Comparison of ENCODE assay signal across 1 cellular context in genomic region chr16:66728117-66728787, GRCh38.
TF ChIP-seq lines count a peak whose summit lies in the region.

No MANE protein-coding gene starts in this region.

TF ChIP-seq in H1, 55 proteins besides CTCF, POLR2A, EP300 and RAD21:
- TF ChIP-seq PHF8 (conservative IDR thresholded peaks at IDR 0.05; ENCODE audit: low read depth, low read length) (no peak), TBP (IDR thresholded peaks at IDR 0.05; ENCODE audit: low read depth, low read length) (no peak), BCL11A (IDR thresholded peaks at IDR 0.05; ENCODE audit: low read depth in 2 of 2, low read length in 2 of 2) (no peak), RBBP5 (IDR thresholded peaks at IDR 0.05; ENCODE audit: borderline replicate concordance, low read depth, low read length) (no peak), ATF2 (IDR thresholded peaks at IDR 0.05; ENCODE audit: low read length) (no peak), MAX (IDR thresholded peaks at IDR 0.05) (no peak), TEAD4 (IDR thresholded peaks at IDR 0.05; ENCODE audit: low read depth, low read length) (no peak), EZH2 (IDR thresholded peaks at IDR 0.05; ENCODE audit: low read depth, low read length, severe bottlenecking) (no peak), RNF2 (IDR thresholded peaks at IDR 0.05; ENCODE audit: borderline replicate concordance, low read depth, low read length, missing control alignments, poor library complexity, severe bottlenecking) (no peak), CREB1 (IDR thresholded peaks at IDR 0.05) (no peak), KDM1A (IDR thresholded peaks at IDR 0.05; ENCODE audit: borderline replicate concordance, low read length) (no peak), RXRA (IDR thresholded peaks at IDR 0.05; ENCODE audit: insufficient read depth, low read depth, low read length) (no peak), CTBP2 (IDR thresholded peaks at IDR 0.05; ENCODE audit: borderline replicate concordance, insufficient read depth, insufficient read length, low read length) (no peak), NANOG (IDR thresholded peaks at IDR 0.05; ENCODE audit: insufficient read depth, low read depth, low read length, poor library complexity, severe bottlenecking) (no peak), EGR1 (IDR thresholded peaks at IDR 0.05; ENCODE audit: borderline replicate concordance, low read depth, low read length) (no peak), NRF1 (IDR thresholded peaks at IDR 0.05; ENCODE audit: low read depth, low read length) (no peak), RFX5 (IDR thresholded peaks at IDR 0.05; ENCODE audit: borderline replicate concordance, low read depth, low read length) (no peak), HDAC2 (IDR thresholded peaks at IDR 0.05; ENCODE audit: borderline replicate concordance in 1 of 2, low read depth in 2 of 2, low read length in 2 of 2) (no peak)
TF ChIP-seq in H1: peak in this region for 0.
